ENCODE assay signal across 9 cellular contexts in genomic region chr2:105118960-105119359, GRCh38.
DNase-seq lines count a peak whose midpoint lies in the region; ATAC-seq and TF ChIP-seq lines count a peak whose summit lies in the region.
"Had no signal": no experiment of that assay in that cellular context is flagged by ENCODE, and none has a peak within 500 bp of the region (broad histone marks: within the 10 kb centered on the region; RNA-seq: fewer than 3 reads in every experiment).

No MANE protein-coding gene starts in this region.

- H3K36me3 Mint-ChIP-seq in HFFc6 (ENCODE audit: low read depth): no peaks in the 10 kb centered on the region
- H3K36me3 Mint-ChIP-seq in endothelial cell (ENCODE audit: low read depth, unreplicated experiment): no peaks in the 10 kb centered on the region
- no peaks in the 10 kb centered on the region for H3K36me3 Mint-ChIP-seq in natural killer cell
- no peaks in the 10 kb centered on the region for H3K36me3 Mint-ChIP-seq in T-helper 2 cell treated with Interferon-gamma antibody and Interleukin-4, amounts not matched to agents 5 μg/mL and 100 μg/mL, for 36 hours (ENCODE audit: low read depth)

- intact Hi-C loops in natural killer cell (cut with micrococcal nuclease): no loop called here

- H3K9me3 Mint-ChIP-seq in HFFc6 (no peaks in the 10 kb centered on the region), endothelial cell (ENCODE audit: unreplicated experiment) (no peaks in the 10 kb centered on the region), natural killer cell (no peaks in the 10 kb centered on the region)
- H3K9me3 Mint-ChIP-seq in T-helper 2 cell treated with Interferon-gamma antibody and Interleukin-4, amounts not matched to agents 5 μg/mL and 100 μg/mL, for 36 hours: no peaks in the 10 kb centered on the region
- H3K9me3 Mint-ChIP-seq: T-helper 1 cell treated with Interleukin-12 subunit alpha and Interleukin-12 subunit beta and Interleukin-4 antibody, amounts not matched to agents 30 μg/mL and 1 μg/mL, for 36 hours had no signal

- TF ChIP-seq CTCF in AG09319 (IDR thresholded peaks at IDR 0.05; ENCODE audit: low read depth, low read length) (peak; percentile 13), HFFc6 (IDR thresholded peaks at IDR 0.05) (peak; percentile 48), endothelial cell (IDR thresholded peaks at IDR 0.05; ENCODE audit: unreplicated experiment) (peak; percentile 83), natural killer cell (IDR thresholded peaks at IDR 0.05) (peak; percentile 34)

- H3K4me1 Mint-ChIP-seq in HFFc6 (ENCODE audit: low read depth): no peaks in the 10 kb centered on the region; the same call in 1 of the 2 replicates
- no peaks in the 10 kb centered on the region for H3K4me1 Mint-ChIP-seq in endothelial cell (ENCODE audit: unreplicated experiment)
- H3K4me1 Mint-ChIP-seq in natural killer cell: peaks cover 4 to 7% of the 10 kb centered on the region in 2 donors
- no peaks in the 10 kb centered on the region for H3K4me1 Mint-ChIP-seq in T-helper 2 cell treated with Interferon-gamma antibody and Interleukin-4, amounts not matched to agents 5 μg/mL and 100 μg/mL, for 36 hours (ENCODE audit: low read depth)

- H3K27me3 Mint-ChIP-seq in HFFc6 (ENCODE audit: insufficient read depth): peaks cover 11% of the 10 kb centered on the region
- H3K27me3 Mint-ChIP-seq in endothelial cell (ENCODE audit: unreplicated experiment): no peaks in the 10 kb centered on the region
- H3K27me3 Mint-ChIP-seq in natural killer cell (ENCODE audit: low read depth in 2 of 2): peaks cover 0 to 3% of the 10 kb centered on the region in 2 donors
- H3K27me3 Mint-ChIP-seq in T-helper 2 cell treated with Interferon-gamma antibody and Interleukin-4, amounts not matched to agents 5 μg/mL and 100 μg/mL, for 36 hours (ENCODE audit: low read depth): no peaks in the 10 kb centered on the region

- ATAC-seq in natural killer cell: peak; percentile 42 to 74 (median 72)

- DNase-seq in AG09319 (ENCODE audit: extremely low read depth, low read depth) (no peak), HFFc6 (no peak), endothelial cell (ENCODE audit: low spot score) (peak; percentile 63), natural killer cell (no peak), NCI-H1417 treated with DMSO at 0.1 percent for 48 hours (lab: John Stamatoyannopoulos, UW) (no peak), cerebellar nuclear complex (lab: John Stamatoyannopoulos, UW) (no peak), NCI-H1436 (lab: John Stamatoyannopoulos, UW) (no peak)
- DNase-seq in T-helper 2 cell treated with Interferon-gamma antibody and Interleukin-4, amounts not matched to agents 5 μg/mL and 100 μg/mL, for 36 hours (ENCODE audit: low spot score): no peak

- no peak overlapping the region for H3K4me3 Mint-ChIP-seq in HFFc6
- no peak overlapping the region for H3K4me3 Mint-ChIP-seq in endothelial cell (ENCODE audit: unreplicated experiment)
- peak overlapping the region; percentile 10 for H3K4me3 Mint-ChIP-seq in natural killer cell
- H3K4me3 Mint-ChIP-seq in T-helper 2 cell treated with Interferon-gamma antibody and Interleukin-4, amounts not matched to agents 5 μg/mL and 100 μg/mL, for 36 hours: no peak overlapping the region
- H3K4me3 Mint-ChIP-seq: T-helper 1 cell treated with Interleukin-12 subunit alpha and Interleukin-12 subunit beta and Interleukin-4 antibody, amounts not matched to agents 30 μg/mL and 1 μg/mL, for 36 hours had no signal

- H3K27ac Mint-ChIP-seq in HFFc6 (no peak overlapping the region), endothelial cell (ENCODE audit: unreplicated experiment) (no peak overlapping the region), natural killer cell (no peak overlapping the region)
- no peak overlapping the region for H3K27ac Mint-ChIP-seq in T-helper 2 cell treated with Interferon-gamma antibody and Interleukin-4, amounts not matched to agents 5 μg/mL and 100 μg/mL, for 36 hours
- H3K27ac Mint-ChIP-seq: T-helper 1 cell treated with Interleukin-12 subunit alpha and Interleukin-12 subunit beta and Interleukin-4 antibody, amounts not matched to agents 30 μg/mL and 1 μg/mL, for 36 hours had no signal

Comparison
In these comparisons a context has a peak if more than half of its experiments do, and no peak if none do; other contexts are left out.
1. CTCF ChIP-seq: peak in every context shown above with its lines; median percentile 83 in endothelial cell; 48 in HFFc6; 34 in natural killer cell; 13 in AG09319.